Comparison of ENCODE assay signal across 1 cellular context in genomic region chr3:18346097-18346496, GRCh38.
TF ChIP-seq lines count a peak whose summit lies in the region.

No MANE protein-coding gene starts in this region.

TF ChIP-seq in WTC11, 78 proteins besides CTCF, POLR2A, EP300 and RAD21 (continued from another document):
- TF ChIP-seq PRDM15 (CRISPR knock-in tag; IDR thresholded peaks at IDR 0.05) = no peak
- TF ChIP-seq CREM (CRISPR knock-in tag; IDR thresholded peaks at IDR 0.05) = no peak
